ENCODE assay signal across 12 cellular contexts in the genomic region with DNA sequence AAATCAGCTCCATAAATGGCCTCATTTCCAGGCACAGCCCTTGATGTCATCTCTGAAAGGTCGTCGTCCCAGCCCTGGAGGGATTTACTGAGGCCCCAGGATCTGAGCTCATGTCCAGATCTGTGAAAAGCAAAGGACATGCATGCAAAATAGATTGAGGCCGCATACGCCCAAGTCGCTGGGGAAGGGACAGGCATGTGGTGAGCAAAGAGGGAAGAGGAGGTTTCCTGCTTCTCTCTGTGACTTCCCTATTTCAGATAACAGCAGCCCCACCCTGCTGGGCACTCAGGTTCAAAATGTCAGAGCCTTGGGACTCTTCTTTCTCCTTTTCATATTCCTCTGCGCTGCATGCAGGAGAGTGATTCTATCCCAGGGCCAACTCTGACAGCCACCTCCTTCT.
DNase-seq lines count a peak whose midpoint lies in the region; ATAC-seq, FAIRE-seq and TF ChIP-seq lines count a peak whose summit lies in the region.
"Had no signal": no experiment of that assay in that cellular context is flagged by ENCODE, and none has a peak within 500 bp of the region (broad histone marks: within the 10 kb centered on the region; RNA-seq: fewer than 3 reads in every experiment).

No MANE protein-coding gene starts in this region.

- no peaks in the 10 kb centered on the region for H3K79me1 ChIP-seq in H1 (ENCODE audit: low read depth, low read length)

- H2BK12ac ChIP-seq in H1 (ENCODE audit: low read depth, low read length), result no peak overlapping the region

- no peak overlapping the region for H2BK5ac ChIP-seq in H1 (ENCODE audit: low read depth, low read length)

- TF ChIP-seq CTCF in H1 (IDR thresholded peaks at IDR 0.05; ENCODE audit: control extremely low read depth in 1 of 3, insufficient read depth in 1 of 3, low read depth in 1 of 3, low read length in 3 of 3), result no peak
- no peak for TF ChIP-seq CTCF in suprapubic skin (IDR thresholded peaks at IDR 0.05)

- no peak overlapping the region for H3K18ac ChIP-seq in H1 (ENCODE audit: extremely low read depth, low read length)

- no peak overlapping the region for H3K14ac ChIP-seq in H1 (ENCODE audit: insufficient read length)

- H3K9me3 ChIP-seq in H1 (ENCODE audit: insufficient read depth in 2 of 2, low read depth in 1 of 2, low read length in 1 of 2), result no peaks in the 10 kb centered on the region
- H3K9me3 ChIP-seq in suprapubic skin, result no peaks in the 10 kb centered on the region

- H3K27me3 ChIP-seq in H1 (replicated peaks in 1 of 4; ENCODE audit: control insufficient read depth in 3 of 4, extremely low read depth in 1 of 4, insufficient read depth in 3 of 4, low read length in 3 of 4) (no peaks in the 10 kb centered on the region), suprapubic skin (peaks cover 8% of the 10 kb centered on the region)

- TF ChIP-seq POLR2A in H1 (IDR thresholded peaks at IDR 0.05; ENCODE audit: control extremely low read depth in 1 of 2, low read depth in 2 of 2, low read length in 2 of 2), result no peak
- no peak for TF ChIP-seq POLR2A in suprapubic skin (IDR thresholded peaks at IDR 0.05)

- H3K4me2 ChIP-seq in H1 (ENCODE audit: insufficient read depth in 1 of 2, low read depth in 2 of 2, low read length in 2 of 2), result no peak overlapping the region

- peak overlapping the region; percentile 62; the same call in 1 of the 2 replicates for H2AFZ ChIP-seq in H1 (ENCODE audit: low read length)

- H2BK15ac ChIP-seq in H1 (ENCODE audit: low read length), result no peak overlapping the region

- H3K4ac ChIP-seq in H1 (replicated peaks; ENCODE audit: insufficient read length, low read depth, low read length), result no peak overlapping the region

- no peak overlapping the region for H2BK20ac ChIP-seq in H1 (ENCODE audit: low read length)

- H3K27ac ChIP-seq in H1 (ENCODE audit: low read depth, low read length) (no peak overlapping the region), suprapubic skin (no peak overlapping the region)
- H3K27ac ChIP-seq: SK-N-MC, tibial nerve had no signal

- no peaks in the 10 kb centered on the region for H3K36me3 ChIP-seq in H1 (ENCODE audit: control insufficient read depth in 2 of 4, insufficient read depth in 4 of 4, low read length in 3 of 4)
- no peaks in the 10 kb centered on the region for H3K36me3 ChIP-seq in suprapubic skin
- H3K36me3 ChIP-seq: tibial nerve had no signal

- FAIRE-seq in H1 (lab: Jason Lieb, UNC) (no peak), RCC 7860 (lab: Jason Lieb, UNC) (no peak)
- FAIRE-seq: endothelial cell of umbilical vein had no signal

- H3K56ac ChIP-seq in H1 (replicated peaks; ENCODE audit: insufficient read length, low read depth, low read length), result no peak overlapping the region

- H2AK5ac ChIP-seq in H1 (ENCODE audit: low read depth, low read length), result no peak overlapping the region

- no peaks in the 10 kb centered on the region for H3K4me1 ChIP-seq in H1 (replicated peaks in 1 of 4; ENCODE audit: control insufficient read depth in 3 of 4, insufficient read depth in 4 of 4, low read length in 3 of 4)
- no peaks in the 10 kb centered on the region for H3K4me1 ChIP-seq in suprapubic skin
- H3K4me1 ChIP-seq: tibial nerve had no signal

- H3K4me3 ChIP-seq in H1 (ENCODE audit: extremely low read depth in 1 of 4, insufficient read depth in 2 of 4, low read depth in 3 of 4, low read length in 4 of 4) (no peak overlapping the region), suprapubic skin (no peak overlapping the region)
- H3K4me3 ChIP-seq: SK-N-MC, tibial nerve had no signal

- no peak overlapping the region for H4K91ac ChIP-seq in H1 (replicated peaks; ENCODE audit: insufficient read length, low read length)

- no peaks in the 10 kb centered on the region for H3K23me2 ChIP-seq in H1 (ENCODE audit: low read depth, low read length)

- POLR2A ChIA-PET in H1 (lab: Charles Lee; ENCODE audit: partially characterized antibody), result no interaction called here

- DNase-seq in MV-4-11 (lab: John Stamatoyannopoulos, UW) (peak; percentile 94), H1 (ENCODE audit: low read depth in 1 of 2, low spot score in 2 of 2) (no peak), pons (ENCODE audit: low spot score) (peak; percentile 65), RCC 7860 (ENCODE audit: low spot score) (no peak), suprapubic skin (ENCODE audit: low spot score in 2 of 2) (no peak), HK-2 (ENCODE audit: unreplicated experiment) (no peak)
- DNase-seq: occipital lobe had no signal

- ATAC-seq in GM19043 (IDR thresholded peaks at IDR 0.05; ENCODE audit: low read depth, unreplicated experiment), result peak; percentile 49
- no peak for ATAC-seq in activated CD4-positive, CD25-positive, alpha-beta regulatory T cell treated with anti-CD3 and anti-CD28 coated beads, Interleukin-2, amount 50 U/mL, for 24 hours

- CTCF ChIA-PET in H1 (lab: Charles Lee; ENCODE audit: partially characterized antibody), result interaction anchor here (0.8 to 1.9 kb wide), 4 partner anchors 15 to 110 kb away, joined by 3 to 8 read pairs (median 6); no protein-coding TSS in a partner anchor

- no peak overlapping the region for H2BK120ac ChIP-seq in H1 (replicated peaks; ENCODE audit: low read depth, low read length)

- H3K9ac ChIP-seq in H1 (replicated peaks in 1 of 4; ENCODE audit: extremely low read depth in 1 of 4, low read depth in 3 of 4, low read length in 3 of 4), result no peak overlapping the region

- no peak for TF ChIP-seq RAD21 in H1 (IDR thresholded peaks at IDR 0.05 in 1 of 2, conservative IDR thresholded peaks at IDR 0.05 in 1 of 2; ENCODE audit: low read depth in 2 of 2, low read length in 2 of 2)

- no peak for TF ChIP-seq EP300 in H1 (IDR thresholded peaks at IDR 0.05; ENCODE audit: borderline replicate concordance in 1 of 2, low read depth in 2 of 2, low read length in 2 of 2)
- TF ChIP-seq EP300 in suprapubic skin (IDR thresholded peaks at IDR 0.05), result no peak

- H3K23ac ChIP-seq in H1 (ENCODE audit: insufficient read length), result no peak overlapping the region

- H4K20me1 ChIP-seq in H1 (replicated peaks in 1 of 2; ENCODE audit: control insufficient read depth in 1 of 2, insufficient read depth in 2 of 2, low read length in 2 of 2), result no peaks in the 10 kb centered on the region

- H4K8ac ChIP-seq in H1 (ENCODE audit: extremely low read depth, insufficient read depth, low read length), result no peak overlapping the region

- no peak overlapping the region for H4K5ac ChIP-seq in H1 (ENCODE audit: insufficient read length, low read depth, low read length)

- no peaks in the 10 kb centered on the region for H3K79me2 ChIP-seq in H1 (ENCODE audit: control insufficient read depth in 1 of 2, insufficient read depth in 2 of 2, low read length in 2 of 2)

- WGBS in H1 (ENCODE audit: extremely low coverage in 1 of 2, insufficient coverage in 1 of 2, insufficient read length in 1 of 2, insufficient replicate concordance in 2 of 2, low coverage in 1 of 2, low lambda C conversion rate in 2 of 2, missing lambda C conversion rate in 1 of 2), 2 experiments, result 89% methylated on average over 6 of the region's 6 CpGs; no CpG with 5 or more reads in 1 of the 2 experiments
- 82% methylated on average over 6 of the region's 6 CpGs for whole genome bisulfite sequencing in suprapubic skin

TF ChIP-seq in H1, 55 proteins besides CTCF, POLR2A, EP300 and RAD21:
- TF ChIP-seq, protein P1, sequence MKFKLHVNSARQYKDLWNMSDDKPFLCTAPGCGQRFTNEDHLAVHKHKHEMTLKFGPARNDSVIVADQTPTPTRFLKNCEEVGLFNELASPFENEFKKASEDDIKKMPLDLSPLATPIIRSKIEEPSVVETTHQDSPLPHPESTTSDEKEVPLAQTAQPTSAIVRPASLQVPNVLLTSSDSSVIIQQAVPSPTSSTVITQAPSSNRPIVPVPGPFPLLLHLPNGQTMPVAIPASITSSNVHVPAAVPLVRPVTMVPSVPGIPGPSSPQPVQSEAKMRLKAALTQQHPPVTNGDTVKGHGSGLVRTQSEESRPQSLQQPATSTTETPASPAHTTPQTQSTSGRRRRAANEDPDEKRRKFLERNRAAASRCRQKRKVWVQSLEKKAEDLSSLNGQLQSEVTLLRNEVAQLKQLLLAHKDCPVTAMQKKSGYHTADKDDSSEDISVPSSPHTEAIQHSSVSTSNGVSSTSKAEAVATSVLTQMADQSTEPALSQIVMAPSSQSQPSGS (IDR thresholded peaks at IDR 0.05; ENCODE audit: low read length), result no peak
- no peak for TF ChIP-seq CBX8 (IDR thresholded peaks at IDR 0.05; ENCODE audit: borderline replicate concordance, low read depth, low read length)
- no peak for TF ChIP-seq NANOG (IDR thresholded peaks at IDR 0.05; ENCODE audit: insufficient read depth, low read depth, low read length, poor library complexity, severe bottlenecking)
- no peak for TF ChIP-seq E2F6 (IDR thresholded peaks at IDR 0.05)
- no peak for TF ChIP-seq SIX5 (IDR thresholded peaks at IDR 0.05; ENCODE audit: low read depth, low read length)
- no peak for TF ChIP-seq RBBP5 (IDR thresholded peaks at IDR 0.05; ENCODE audit: borderline replicate concordance, low read depth, low read length)
- TF ChIP-seq ZNF274 (IDR thresholded peaks at IDR 0.05; ENCODE audit: borderline replicate concordance, extremely low read depth, low read length), result no peak
- no peak for TF ChIP-seq TAF7 (optimal IDR thresholded peaks at IDR 0.05; ENCODE audit: borderline replicate concordance, low read depth, low read length)
- no peak for TF ChIP-seq SP2 (IDR thresholded peaks at IDR 0.05; ENCODE audit: low read length)
- no peak for TF ChIP-seq CEBPB (IDR thresholded peaks at IDR 0.05; ENCODE audit: low read depth, low read length)
- TF ChIP-seq POLR2AphosphoS5 (IDR thresholded peaks at IDR 0.05; ENCODE audit: low read depth, low read length), result no peak
- no peak for TF ChIP-seq CREB1 (IDR thresholded peaks at IDR 0.05)
- no peak for TF ChIP-seq SAP30 (IDR thresholded peaks at IDR 0.05; ENCODE audit: insufficient read depth, insufficient replicate concordance, low read length)
- no peak for TF ChIP-seq FOSL1 (IDR thresholded peaks at IDR 0.05; ENCODE audit: insufficient read depth, low read depth, low read length)
- no peak for TF ChIP-seq GTF2F1 (IDR thresholded peaks at IDR 0.05; ENCODE audit: borderline replicate concordance, low read depth, low read length)
- no peak for TF ChIP-seq EZH2 (IDR thresholded peaks at IDR 0.05; ENCODE audit: low read depth, low read length, severe bottlenecking)
- no peak for TF ChIP-seq KDM1A (IDR thresholded peaks at IDR 0.05; ENCODE audit: borderline replicate concordance, low read length)

Comparison
In these comparisons a context has a peak if more than half of its experiments do, and no peak if none do; other contexts are left out.
1. DNase-seq: peak in MV-4-11 (single experiment) and pons (single experiment); none in H1 (0 of 2), RCC 7860 (single experiment), suprapubic skin (0 of 2) and HK-2 (single experiment).